In the genomic region with DNA sequence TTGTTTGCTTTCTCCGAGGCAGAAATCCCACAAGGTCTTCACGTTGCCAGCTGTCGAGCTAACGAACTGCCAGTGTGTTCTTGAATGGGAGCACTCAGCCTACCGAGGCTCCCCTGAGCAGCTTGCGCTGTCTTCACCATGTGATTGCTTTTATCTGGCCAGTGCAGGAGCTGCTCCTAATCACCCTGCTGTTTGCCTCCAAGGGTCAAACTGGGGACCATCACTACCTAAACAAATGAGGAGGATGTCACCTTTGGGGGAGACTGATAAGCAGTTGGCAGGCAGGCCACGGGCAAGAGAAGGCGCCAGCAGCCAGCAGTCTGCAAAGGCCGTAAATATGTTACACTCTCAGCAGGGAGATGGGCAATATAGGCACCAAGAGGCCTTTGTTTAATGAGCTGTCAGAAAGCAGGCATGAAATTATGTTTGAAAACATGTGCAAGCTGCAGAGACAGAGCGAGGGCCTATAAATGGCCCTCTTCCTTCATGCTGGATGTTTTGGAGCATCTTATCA, we compare ENCODE assay signal across 1 cellular context.
TF ChIP-seq lines count a peak whose summit lies in the region.

No MANE protein-coding gene starts in this region.

TF ChIP-seq in K562, 482 proteins besides CTCF, POLR2A, EP300 and RAD21 (continued from another document and continues in another):
- TF ChIP-seq ZNF57 (CRISPR knock-in tag; IDR thresholded peaks at IDR 0.05) (no peak), U2AF1 (optimal IDR thresholded peaks at IDR 0.05; ENCODE audit: low read depth, low read length) (no peak), FOXA1 (IDR thresholded peaks at IDR 0.05; ENCODE audit: borderline replicate concordance) (peak; percentile 53; the same call in 1 of the 2 replicates), CHD4 (IDR thresholded peaks at IDR 0.05; ENCODE audit: insufficient read depth, insufficient replicate concordance, low read depth, low read length, poor library complexity, severe bottlenecking) (no peak), ZNF75A (CRISPR knock-in tag; IDR thresholded peaks at IDR 0.05) (no peak), IRF2 (CRISPR knock-in tag; IDR thresholded peaks at IDR 0.05) (no peak), ZNF24 (IDR thresholded peaks at IDR 0.05) (peak; percentile 52), NFXL1 (CRISPR knock-in tag; IDR thresholded peaks at IDR 0.05) (no peak), MAFK (IDR thresholded peaks at IDR 0.05; ENCODE audit: low read length) (no peak), SRSF9 (IDR thresholded peaks at IDR 0.05; ENCODE audit: borderline replicate concordance, low read depth, low read length) (no peak), GTF2E2 (tag; IDR thresholded peaks at IDR 0.05) (no peak), ZNF830 (CRISPR knock-in tag; IDR thresholded peaks at IDR 0.05) (no peak), MAZ (CRISPR knock-in tag; conservative IDR thresholded peaks at IDR 0.05 in 1 of 2, IDR thresholded peaks at IDR 0.05 in 1 of 2) (peak in 1 of 2 experiments; percentile 42; a peak in 1 of 4 replicates), JUN (IDR thresholded peaks at IDR 0.05; ENCODE audit: borderline replicate concordance, low read depth, low read length) (no peak; the same call in 1 of the 2 replicates), JUN (CRISPR knock-in tag; IDR thresholded peaks at IDR 0.05; ENCODE audit: borderline replicate concordance) (no peak), RFX5 (IDR thresholded peaks at IDR 0.05; ENCODE audit: low read depth, low read length) (peak; percentile 81; the same call in 1 of the 2 replicates), POLR3G (IDR thresholded peaks at IDR 0.05; ENCODE audit: extremely low read depth, insufficient read length, insufficient replicate concordance) (no peak), KAT8 (IDR thresholded peaks at IDR 0.05; ENCODE audit: low read depth) (no peak), BHLHE40 (IDR thresholded peaks at IDR 0.05; ENCODE audit: low read length) (peak; percentile 84), TAF15 (IDR thresholded peaks at IDR 0.05; ENCODE audit: low read depth, low read length) (no peak), TCF7 (IDR thresholded peaks at IDR 0.05; ENCODE audit: borderline replicate concordance) (peak; percentile 81; the same call in 1 of the 2 replicates), HNRNPLL (IDR thresholded peaks at IDR 0.05; ENCODE audit: low read depth, low read length, poor library complexity, severe bottlenecking) (peak; percentile 67), KLF13 (tag; IDR thresholded peaks at IDR 0.05; ENCODE audit: borderline replicate concordance, low read depth) (no peak), SMAD3 (CRISPR knock-in tag; conservative IDR thresholded peaks at IDR 0.05) (no peak), POLR2G (IDR thresholded peaks at IDR 0.05; ENCODE audit: low read depth, low read length) (no peak), SMARCA4 (IDR thresholded peaks at IDR 0.05) (peak; percentile 95), TRIM28 (IDR thresholded peaks at IDR 0.05) (peak; percentile 80), HDAC1 (IDR thresholded peaks at IDR 0.05) (peak in 1 of 2 experiments; percentile 87; a peak in 3 of 4 replicates), ASH1L (IDR thresholded peaks at IDR 0.05; ENCODE audit: borderline replicate concordance, low read depth, partially characterized antibody) (no peak), RBM25 (IDR thresholded peaks at IDR 0.05; ENCODE audit: low read depth, low read length, severe bottlenecking) (no peak), KAT2B (IDR thresholded peaks at IDR 0.05; ENCODE audit: low read depth, low read length) (no peak), NR2F6 (CRISPR knock-in tag; IDR thresholded peaks at IDR 0.05) (no peak), CHD2 (IDR thresholded peaks at IDR 0.05; ENCODE audit: low read depth, low read length) (no peak), STAT5B (CRISPR knock-in tag; IDR thresholded peaks at IDR 0.05) (no peak), SMAD2 (IDR thresholded peaks at IDR 0.05; ENCODE audit: low read depth, low read length) (no peak), POLR2H (tag; IDR thresholded peaks at IDR 0.05; ENCODE audit: low read depth) (no peak), POU5F1 (IDR thresholded peaks at IDR 0.05; ENCODE audit: borderline replicate concordance, low read depth, low read length, partially characterized antibody) (no peak), ZNF311 (CRISPR knock-in tag; IDR thresholded peaks at IDR 0.05) (no peak), ZBTB1 (CRISPR knock-in tag; IDR thresholded peaks at IDR 0.05; ENCODE audit: borderline replicate concordance, low read depth) (no peak)
- TF ChIP-seq, protein P1, sequence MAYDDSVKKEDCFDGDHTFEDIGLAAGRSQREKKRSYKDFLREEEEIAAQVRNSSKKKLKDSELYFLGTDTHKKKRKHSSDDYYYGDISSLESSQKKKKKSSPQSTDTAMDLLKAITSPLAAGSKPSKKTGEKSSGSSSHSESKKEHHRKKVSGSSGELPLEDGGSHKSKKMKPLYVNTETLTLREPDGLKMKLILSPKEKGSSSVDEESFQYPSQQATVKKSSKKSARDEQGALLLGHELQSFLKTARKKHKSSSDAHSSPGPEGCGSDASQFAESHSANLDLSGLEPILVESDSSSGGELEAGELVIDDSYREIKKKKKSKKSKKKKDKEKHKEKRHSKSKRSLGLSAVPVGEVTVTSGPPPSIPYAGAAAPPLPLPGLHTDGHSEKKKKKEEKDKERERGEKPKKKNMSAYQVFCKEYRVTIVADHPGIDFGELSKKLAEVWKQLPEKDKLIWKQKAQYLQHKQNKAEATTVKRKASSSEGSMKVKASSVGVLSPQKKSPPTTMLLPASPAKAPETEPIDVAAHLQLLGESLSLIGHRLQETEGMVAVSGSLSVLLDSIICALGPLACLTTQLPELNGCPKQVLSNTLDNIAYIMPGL (CRISPR knock-in tag; IDR thresholded peaks at IDR 0.05): no peak
- TF ChIP-seq, protein P2, sequence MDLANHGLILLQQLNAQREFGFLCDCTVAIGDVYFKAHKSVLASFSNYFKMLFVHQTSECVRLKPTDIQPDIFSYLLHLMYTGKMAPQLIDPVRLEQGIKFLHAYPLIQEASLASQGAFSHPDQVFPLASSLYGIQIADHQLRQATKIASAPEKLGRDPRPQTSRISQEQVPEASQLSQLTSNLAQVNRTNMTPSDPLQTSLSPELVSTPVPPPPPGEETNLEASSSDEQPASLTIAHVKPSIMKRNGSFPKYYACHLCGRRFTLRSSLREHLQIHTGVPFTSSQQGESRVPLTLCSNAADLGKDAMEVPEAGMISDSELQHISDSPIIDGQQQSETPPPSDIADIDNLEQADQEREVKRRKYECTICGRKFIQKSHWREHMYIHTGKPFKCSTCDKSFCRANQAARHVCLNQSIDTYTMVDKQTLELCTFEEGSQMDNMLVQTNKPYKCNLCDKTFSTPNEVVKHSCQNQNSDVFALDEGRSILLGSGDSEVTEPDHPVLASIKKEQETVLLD (IDR thresholded peaks at IDR 0.05): peak; percentile 71; the same call in 1 of the 2 replicates
- TF ChIP-seq, protein P3, sequence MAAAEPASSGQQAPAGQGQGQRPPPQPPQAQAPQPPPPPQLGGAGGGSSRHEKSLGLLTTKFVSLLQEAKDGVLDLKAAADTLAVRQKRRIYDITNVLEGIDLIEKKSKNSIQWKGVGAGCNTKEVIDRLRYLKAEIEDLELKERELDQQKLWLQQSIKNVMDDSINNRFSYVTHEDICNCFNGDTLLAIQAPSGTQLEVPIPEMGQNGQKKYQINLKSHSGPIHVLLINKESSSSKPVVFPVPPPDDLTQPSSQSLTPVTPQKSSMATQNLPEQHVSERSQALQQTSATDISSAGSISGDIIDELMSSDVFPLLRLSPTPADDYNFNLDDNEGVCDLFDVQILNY (CRISPR knock-in tag; IDR thresholded peaks at IDR 0.05): no peak
- TF ChIP-seq, protein P4, sequence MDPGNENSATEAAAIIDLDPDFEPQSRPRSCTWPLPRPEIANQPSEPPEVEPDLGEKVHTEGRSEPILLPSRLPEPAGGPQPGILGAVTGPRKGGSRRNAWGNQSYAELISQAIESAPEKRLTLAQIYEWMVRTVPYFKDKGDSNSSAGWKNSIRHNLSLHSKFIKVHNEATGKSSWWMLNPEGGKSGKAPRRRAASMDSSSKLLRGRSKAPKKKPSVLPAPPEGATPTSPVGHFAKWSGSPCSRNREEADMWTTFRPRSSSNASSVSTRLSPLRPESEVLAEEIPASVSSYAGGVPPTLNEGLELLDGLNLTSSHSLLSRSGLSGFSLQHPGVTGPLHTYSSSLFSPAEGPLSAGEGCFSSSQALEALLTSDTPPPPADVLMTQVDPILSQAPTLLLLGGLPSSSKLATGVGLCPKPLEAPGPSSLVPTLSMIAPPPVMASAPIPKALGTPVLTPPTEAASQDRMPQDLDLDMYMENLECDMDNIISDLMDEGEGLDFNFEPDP (CRISPR knock-in tag; IDR thresholded peaks at IDR 0.05): no peak
- TF ChIP-seq, protein P5, sequence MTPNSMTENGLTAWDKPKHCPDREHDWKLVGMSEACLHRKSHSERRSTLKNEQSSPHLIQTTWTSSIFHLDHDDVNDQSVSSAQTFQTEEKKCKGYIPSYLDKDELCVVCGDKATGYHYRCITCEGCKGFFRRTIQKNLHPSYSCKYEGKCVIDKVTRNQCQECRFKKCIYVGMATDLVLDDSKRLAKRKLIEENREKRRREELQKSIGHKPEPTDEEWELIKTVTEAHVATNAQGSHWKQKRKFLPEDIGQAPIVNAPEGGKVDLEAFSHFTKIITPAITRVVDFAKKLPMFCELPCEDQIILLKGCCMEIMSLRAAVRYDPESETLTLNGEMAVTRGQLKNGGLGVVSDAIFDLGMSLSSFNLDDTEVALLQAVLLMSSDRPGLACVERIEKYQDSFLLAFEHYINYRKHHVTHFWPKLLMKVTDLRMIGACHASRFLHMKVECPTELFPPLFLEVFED (CRISPR knock-in tag; conservative IDR thresholded peaks at IDR 0.05): no peak
- TF ChIP-seq, protein P6, sequence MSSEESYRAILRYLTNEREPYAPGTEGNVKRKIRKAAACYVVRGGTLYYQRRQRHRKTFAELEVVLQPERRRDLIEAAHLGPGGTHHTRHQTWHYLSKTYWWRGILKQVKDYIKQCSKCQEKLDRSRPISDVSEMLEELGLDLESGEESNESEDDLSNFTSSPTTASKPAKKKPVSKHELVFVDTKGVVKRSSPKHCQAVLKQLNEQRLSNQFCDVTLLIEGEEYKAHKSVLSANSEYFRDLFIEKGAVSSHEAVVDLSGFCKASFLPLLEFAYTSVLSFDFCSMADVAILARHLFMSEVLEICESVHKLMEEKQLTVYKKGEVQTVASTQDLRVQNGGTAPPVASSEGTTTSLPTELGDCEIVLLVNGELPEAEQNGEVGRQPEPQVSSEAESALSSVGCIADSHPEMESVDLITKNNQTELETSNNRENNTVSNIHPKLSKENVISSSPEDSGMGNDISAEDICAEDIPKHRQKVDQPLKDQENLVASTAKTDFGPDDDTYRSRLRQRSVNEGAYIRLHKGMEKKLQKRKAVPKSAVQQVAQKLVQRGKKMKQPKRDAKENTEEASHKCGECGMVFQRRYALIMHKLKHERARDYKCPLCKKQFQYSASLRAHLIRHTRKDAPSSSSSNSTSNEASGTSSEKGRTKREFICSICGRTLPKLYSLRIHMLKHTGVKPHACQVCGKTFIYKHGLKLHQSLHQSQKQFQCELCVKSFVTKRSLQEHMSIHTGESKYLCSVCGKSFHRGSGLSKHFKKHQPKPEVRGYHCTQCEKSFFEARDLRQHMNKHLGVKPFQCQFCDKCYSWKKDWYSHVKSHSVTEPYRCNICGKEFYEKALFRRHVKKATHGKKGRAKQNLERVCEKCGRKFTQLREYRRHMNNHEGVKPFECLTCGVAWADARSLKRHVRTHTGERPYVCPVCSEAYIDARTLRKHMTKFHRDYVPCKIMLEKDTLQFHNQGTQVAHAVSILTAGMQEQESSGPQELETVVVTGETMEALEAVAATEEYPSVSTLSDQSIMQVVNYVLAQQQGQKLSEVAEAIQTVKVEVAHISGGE (CRISPR knock-in tag; IDR thresholded peaks at IDR 0.05): peak in 1 of 3 experiments; percentile 85; a peak in 2 of 6 replicates
- TF ChIP-seq, protein P7, sequence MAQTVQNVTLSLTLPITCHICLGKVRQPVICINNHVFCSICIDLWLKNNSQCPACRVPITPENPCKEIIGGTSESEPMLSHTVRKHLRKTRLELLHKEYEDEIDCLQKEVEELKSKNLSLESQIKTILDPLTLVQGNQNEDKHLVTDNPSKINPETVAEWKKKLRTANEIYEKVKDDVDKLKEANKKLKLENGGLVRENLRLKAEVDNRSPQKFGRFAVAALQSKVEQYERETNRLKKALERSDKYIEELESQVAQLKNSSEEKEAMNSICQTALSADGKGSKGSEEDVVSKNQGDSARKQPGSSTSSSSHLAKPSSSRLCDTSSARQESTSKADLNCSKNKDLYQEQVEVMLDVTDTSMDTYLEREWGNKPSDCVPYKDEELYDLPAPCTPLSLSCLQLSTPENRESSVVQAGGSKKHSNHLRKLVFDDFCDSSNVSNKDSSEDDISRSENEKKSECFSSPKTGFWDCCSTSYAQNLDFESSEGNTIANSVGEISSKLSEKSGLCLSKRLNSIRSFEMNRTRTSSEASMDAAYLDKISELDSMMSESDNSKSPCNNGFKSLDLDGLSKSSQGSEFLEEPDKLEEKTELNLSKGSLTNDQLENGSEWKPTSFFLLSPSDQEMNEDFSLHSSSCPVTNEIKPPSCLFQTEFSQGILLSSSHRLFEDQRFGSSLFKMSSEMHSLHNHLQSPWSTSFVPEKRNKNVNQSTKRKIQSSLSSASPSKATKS (CRISPR knock-in tag; IDR thresholded peaks at IDR 0.05): no peak
- TF ChIP-seq, protein P8, sequence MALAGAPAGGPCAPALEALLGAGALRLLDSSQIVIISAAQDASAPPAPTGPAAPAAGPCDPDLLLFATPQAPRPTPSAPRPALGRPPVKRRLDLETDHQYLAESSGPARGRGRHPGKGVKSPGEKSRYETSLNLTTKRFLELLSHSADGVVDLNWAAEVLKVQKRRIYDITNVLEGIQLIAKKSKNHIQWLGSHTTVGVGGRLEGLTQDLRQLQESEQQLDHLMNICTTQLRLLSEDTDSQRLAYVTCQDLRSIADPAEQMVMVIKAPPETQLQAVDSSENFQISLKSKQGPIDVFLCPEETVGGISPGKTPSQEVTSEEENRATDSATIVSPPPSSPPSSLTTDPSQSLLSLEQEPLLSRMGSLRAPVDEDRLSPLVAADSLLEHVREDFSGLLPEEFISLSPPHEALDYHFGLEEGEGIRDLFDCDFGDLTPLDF (CRISPR knock-in tag; IDR thresholded peaks at IDR 0.05): no peak
- TF ChIP-seq, protein P9, sequence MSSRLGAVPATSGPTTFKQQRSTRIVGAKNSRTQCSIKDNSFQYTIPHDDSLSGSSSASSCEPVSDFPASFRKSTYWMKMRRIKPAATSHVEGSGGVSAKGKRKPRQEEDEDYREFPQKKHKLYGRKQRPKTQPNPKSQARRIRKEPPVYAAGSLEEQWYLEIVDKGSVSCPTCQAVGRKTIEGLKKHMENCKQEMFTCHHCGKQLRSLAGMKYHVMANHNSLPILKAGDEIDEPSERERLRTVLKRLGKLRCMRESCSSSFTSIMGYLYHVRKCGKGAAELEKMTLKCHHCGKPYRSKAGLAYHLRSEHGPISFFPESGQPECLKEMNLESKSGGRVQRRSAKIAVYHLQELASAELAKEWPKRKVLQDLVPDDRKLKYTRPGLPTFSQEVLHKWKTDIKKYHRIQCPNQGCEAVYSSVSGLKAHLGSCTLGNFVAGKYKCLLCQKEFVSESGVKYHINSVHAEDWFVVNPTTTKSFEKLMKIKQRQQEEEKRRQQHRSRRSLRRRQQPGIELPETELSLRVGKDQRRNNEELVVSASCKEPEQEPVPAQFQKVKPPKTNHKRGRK (tag; IDR thresholded peaks at IDR 0.05): no peak
